Comparison of ENCODE assay signal across 8 cellular contexts in genomic region chr6:110949679-110950285, GRCh38. TPM values are rescaled to one million over a fixed set of nuclear protein-coding genes. Genes with fewer than 3 reads are reported as not detected.
DNase-seq lines count a peak whose midpoint lies in the region; ATAC-seq and TF ChIP-seq lines count a peak whose summit lies in the region.

No MANE protein-coding gene starts in this region.

- H3K4me3 ChIP-seq in epithelial cell of proximal tubule (ENCODE audit: low read depth, low read length), result no peak overlapping the region

- peak in 2 of 3 experiments; percentile 10 to 33 for DNase-seq in NCI-H1417 (lab: John Stamatoyannopoulos, UW)
- DNase-seq in NCI-H1417 treated with DMSO at 0.1 percent for 48 hours (lab: John Stamatoyannopoulos, UW), result no peak
- peak; percentile 16 for DNase-seq in NCI-H69 (lab: John Stamatoyannopoulos, UW)
- no peak for DNase-seq in epithelial cell of proximal tubule (ENCODE audit: low read depth)
- peak; percentile 55 for DNase-seq in renal cortical epithelial cell (ENCODE audit: low read depth)
- no peak for DNase-seq in GOT3 (lab: John Stamatoyannopoulos, UW)

- TF ChIP-seq CTCF in epithelial cell of proximal tubule (conservative IDR thresholded peaks at IDR 0.05; ENCODE audit: low read depth, low read length), result peak; percentile 48

- ATAC-seq in GM19351 (IDR thresholded peaks at IDR 0.05; ENCODE audit: unreplicated experiment) (no peak), GM19023 (IDR thresholded peaks at IDR 0.05; ENCODE audit: unreplicated experiment) (no peak)

RNA-seq across cellular contexts. Expression of gene GTF3C6, which starts 8.7 kb away (rescaled TPM):
- total RNA-seq in epithelial cell of proximal tubule (85.0 and 92.5 TPM in 2 replicates), renal cortical epithelial cell (55.4 and 68.1 TPM in 2 replicates)

RNA-seq across cellular contexts. Expression of gene RPF2, which starts 32.1 kb away (rescaled TPM):
- total RNA-seq in epithelial cell of proximal tubule (39.1 and 48.8 TPM in 2 replicates), renal cortical epithelial cell (27.6 and 29.7 TPM in 2 replicates)

Comparison
In these comparisons a context has a peak if more than half of its experiments do, and no peak if none do; other contexts are left out.
1. DNase-seq: peak in NCI-H1417 (2 of 3), NCI-H69 (single experiment) and renal cortical epithelial cell (single experiment); none in NCI-H1417 treated with DMSO at 0.1 percent for 48 hours (single experiment), epithelial cell of proximal tubule (single experiment) and GOT3 (single experiment).